ENCODE assay signal across 1 cellular context in the genomic region with DNA sequence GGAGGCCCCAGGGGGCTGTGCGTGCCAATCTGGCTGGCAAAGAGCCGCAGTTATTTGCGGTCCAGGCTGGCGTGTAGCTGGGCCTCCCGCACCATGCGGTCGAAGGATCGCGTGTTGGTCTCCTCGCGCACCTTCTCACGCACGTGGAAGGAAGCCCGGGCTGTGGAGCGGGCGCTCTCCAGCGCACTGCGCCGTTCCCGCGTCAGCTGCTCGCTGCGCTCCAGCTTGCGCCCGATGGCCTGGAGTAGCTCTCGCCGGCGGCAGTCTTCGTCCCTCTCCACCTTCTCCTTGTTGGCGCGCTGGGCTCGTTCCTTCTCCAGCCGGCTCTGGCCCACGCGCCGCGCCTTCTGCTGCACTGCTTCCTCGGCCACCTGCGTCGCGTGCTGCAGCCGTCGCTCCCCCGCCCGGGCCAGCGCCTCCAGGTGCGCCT.
TF ChIP-seq lines count a peak whose summit lies in the region.

No MANE protein-coding gene starts in this region.

TF ChIP-seq in HEK293, 187 proteins besides CTCF, POLR2A, EP300 and RAD21 (continued from another document):
- TF ChIP-seq, protein P1, sequence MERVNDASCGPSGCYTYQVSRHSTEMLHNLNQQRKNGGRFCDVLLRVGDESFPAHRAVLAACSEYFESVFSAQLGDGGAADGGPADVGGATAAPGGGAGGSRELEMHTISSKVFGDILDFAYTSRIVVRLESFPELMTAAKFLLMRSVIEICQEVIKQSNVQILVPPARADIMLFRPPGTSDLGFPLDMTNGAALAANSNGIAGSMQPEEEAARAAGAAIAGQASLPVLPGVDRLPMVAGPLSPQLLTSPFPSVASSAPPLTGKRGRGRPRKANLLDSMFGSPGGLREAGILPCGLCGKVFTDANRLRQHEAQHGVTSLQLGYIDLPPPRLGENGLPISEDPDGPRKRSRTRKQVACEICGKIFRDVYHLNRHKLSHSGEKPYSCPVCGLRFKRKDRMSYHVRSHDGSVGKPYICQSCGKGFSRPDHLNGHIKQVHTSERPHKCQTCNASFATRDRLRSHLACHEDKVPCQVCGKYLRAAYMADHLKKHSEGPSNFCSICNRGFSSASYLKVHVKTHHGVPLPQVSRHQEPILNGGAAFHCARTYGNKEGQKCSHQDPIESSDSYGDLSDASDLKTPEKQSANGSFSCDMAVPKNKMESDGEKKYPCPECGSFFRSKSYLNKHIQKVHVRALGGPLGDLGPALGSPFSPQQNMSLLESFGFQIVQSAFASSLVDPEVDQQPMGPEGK (tag by site-specific recombination; IDR thresholded peaks at IDR 0.05) = no peak
- TF ChIP-seq, protein P2, sequence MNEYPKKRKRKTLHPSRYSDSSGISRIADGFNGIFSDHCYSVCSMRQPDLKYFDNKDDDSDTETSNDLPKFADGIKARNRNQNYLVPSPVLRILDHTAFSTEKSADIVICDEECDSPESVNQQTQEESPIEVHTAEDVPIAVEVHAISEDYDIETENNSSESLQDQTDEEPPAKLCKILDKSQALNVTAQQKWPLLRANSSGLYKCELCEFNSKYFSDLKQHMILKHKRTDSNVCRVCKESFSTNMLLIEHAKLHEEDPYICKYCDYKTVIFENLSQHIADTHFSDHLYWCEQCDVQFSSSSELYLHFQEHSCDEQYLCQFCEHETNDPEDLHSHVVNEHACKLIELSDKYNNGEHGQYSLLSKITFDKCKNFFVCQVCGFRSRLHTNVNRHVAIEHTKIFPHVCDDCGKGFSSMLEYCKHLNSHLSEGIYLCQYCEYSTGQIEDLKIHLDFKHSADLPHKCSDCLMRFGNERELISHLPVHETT (tag by site-specific recombination; IDR thresholded peaks at IDR 0.05) = no peak
- TF ChIP-seq ZNF561 (tag by site-specific recombination; IDR thresholded peaks at IDR 0.05; ENCODE audit: borderline replicate concordance) (no peak), ZNF776 (tag by site-specific recombination; IDR thresholded peaks at IDR 0.05; ENCODE audit: borderline replicate concordance) (no peak), ZNF777 (tag by site-specific recombination; IDR thresholded peaks at IDR 0.05; ENCODE audit: borderline replicate concordance) (no peak), ZNF677 (tag by site-specific recombination; IDR thresholded peaks at IDR 0.05) (no peak), ZNF37A (tag by site-specific recombination; IDR thresholded peaks at IDR 0.05) (no peak), ZBTB8A (tag by site-specific recombination; IDR thresholded peaks at IDR 0.05) (no peak), ZSCAN30 (tag by site-specific recombination; IDR thresholded peaks at IDR 0.05) (no peak)
